8 cellular contexts compared by ENCODE assay signal in genomic region chr12:6646276-6647082, GRCh38. TPM values are rescaled to one million over a fixed set of nuclear protein-coding genes. Genes with fewer than 3 reads are reported as not detected.
DNase-seq lines count a peak whose midpoint lies in the region; ATAC-seq and TF ChIP-seq lines count a peak whose summit lies in the region.

No MANE protein-coding gene starts in this region.

- H3K4me1 ChIP-seq in SK-N-SH (ENCODE audit: control insufficient read depth in 1 of 2, insufficient read depth in 2 of 2, low read depth in 1 of 2, low read length in 1 of 2) (no peaks in the 10 kb centered on the region), breast epithelium (no peaks in the 10 kb centered on the region), stomach smooth muscle (ENCODE audit: control insufficient read depth, insufficient read depth, low read length) (peaks cover 7% of the 10 kb centered on the region)

- no peak overlapping the region for H3K27ac ChIP-seq in SK-N-SH (ENCODE audit: low read depth in 2 of 2, low read length in 1 of 2)
- peak overlapping the region in 1 of 2 donors; percentile 57 for H3K27ac ChIP-seq in breast epithelium
- no peak overlapping the region for H3K27ac ChIP-seq in stomach smooth muscle (ENCODE audit: low read length)

- TF ChIP-seq CTCF in SK-N-SH (IDR thresholded peaks at IDR 0.05) (no peak), breast epithelium (IDR thresholded peaks at IDR 0.05) (no peak)

- peaks cover 0 to 13% of the 10 kb centered on the region in 2 experiments for H3K36me3 ChIP-seq in SK-N-SH (replicated peaks in 1 of 2; ENCODE audit: control insufficient read depth in 1 of 2, insufficient read depth in 2 of 2, low read length in 1 of 2)
- H3K36me3 ChIP-seq in breast epithelium = peaks cover 10% of the 10 kb centered on the region
- H3K36me3 ChIP-seq in stomach smooth muscle (ENCODE audit: control insufficient read depth in 2 of 2, insufficient read depth in 2 of 2, low read length in 2 of 2) = peaks cover 13% of the 10 kb centered on the region in 2 donors

- no peak overlapping the region for H3K4me3 ChIP-seq in SK-N-SH (ENCODE audit: low read depth in 2 of 2, low read length in 1 of 2)
- H3K4me3 ChIP-seq in breast epithelium = peak overlapping the region; percentile 43 to 55 (median 44)
- peak overlapping the region; percentile 73 to 77 for H3K4me3 ChIP-seq in stomach smooth muscle (ENCODE audit: low read length in 2 of 2)

- WGBS in SK-N-SH (ENCODE audit: low lambda C conversion rate) = 94% methylated on average over 27 of the region's 28 CpGs

- intact Hi-C loops in breast epithelium (cut with DNase I; ENCODE audit: low total_unique reads) = no loop called here

- POLR2A ChIA-PET in SK-N-SH (lab: Yijun Ruan, JAX) = no interaction called here

- no peak overlapping the region for H3K4me2 ChIP-seq in SK-N-SH

- H3F3A ChIP-seq in SK-N-SH (replicated peaks; ENCODE audit: insufficient read depth) = no peaks in the 10 kb centered on the region

- no peak for TF ChIP-seq POLR2A in breast epithelium (IDR thresholded peaks at IDR 0.05)

- no peaks in the 10 kb centered on the region for H3K9me2 ChIP-seq in SK-N-SH

- CTCF ChIA-PET in SK-N-SH (lab: Yijun Ruan, JAX) = interaction anchor here (0.9 to 2.0 kb wide), 4 partner anchors 9 to 46 kb away, joined by 3 to 4 read pairs (median 3); no protein-coding TSS in a partner anchor

- H3K9me3 ChIP-seq in SK-N-SH (no peaks in the 10 kb centered on the region), breast epithelium (no peaks in the 10 kb centered on the region), stomach smooth muscle (ENCODE audit: control insufficient read depth in 2 of 2, low read length in 2 of 2) (no peaks in the 10 kb centered on the region)

- no peak for TF ChIP-seq EP300 in SK-N-SH (IDR thresholded peaks at IDR 0.05; ENCODE audit: borderline replicate concordance in 1 of 2, low read depth in 1 of 2, low read length in 1 of 2)

- H3K79me2 ChIP-seq in SK-N-SH (ENCODE audit: insufficient read depth) = no peaks in the 10 kb centered on the region

- no peak overlapping the region for H2AFZ ChIP-seq in SK-N-SH (ENCODE audit: low read depth)

- H3K9ac ChIP-seq in SK-N-SH (no peak overlapping the region), stomach smooth muscle (ENCODE audit: low read length in 2 of 2) (peak overlapping the region; percentile 72 to 79)

- no peaks in the 10 kb centered on the region for H4K20me1 ChIP-seq in SK-N-SH (ENCODE audit: insufficient read depth)

- H3K27me3 ChIP-seq in SK-N-SH (ENCODE audit: insufficient read depth) (no peaks in the 10 kb centered on the region), breast epithelium (no peaks in the 10 kb centered on the region), stomach smooth muscle (ENCODE audit: control insufficient read depth in 1 of 2, insufficient read depth in 2 of 2, low read length in 2 of 2) (no peaks in the 10 kb centered on the region)

- no peak for TF ChIP-seq RAD21 in SK-N-SH (IDR thresholded peaks at IDR 0.05; ENCODE audit: low read length)

- no peak for ATAC-seq in SK-N-SH treated with all-trans-retinoic acid at 6 μM for 48 hours

- DNase-seq in SK-N-SH (peak; percentile 21), breast epithelium (ENCODE audit: low spot score in 2 of 2) (no peak), left kidney (ENCODE audit: low read depth, low spot score) (peak; percentile 39), NCI-H1417 (lab: John Stamatoyannopoulos, UW) (no peak), NCI-H82 treated with DMSO at 0.1 percent for 48 hours (lab: John Stamatoyannopoulos, UW; ENCODE audit: unreplicated experiment) (no peak), ecto neural progenitor cell (ENCODE audit: low spot score) (no peak)

TF ChIP-seq in SK-N-SH, 30 proteins besides CTCF, POLR2A, EP300 and RAD21:
- no peak for TF ChIP-seq TCF12 (IDR thresholded peaks at IDR 0.05)
TF ChIP-seq in SK-N-SH: peak in this region for 0.

TF ChIP-seq in SK-N-SH treated with all-trans-retinoic acid at 6 μM for 48 hours, 23 proteins besides CTCF, POLR2A, EP300 and RAD21 (continues in another document):
- TF ChIP-seq OSR1 (CRISPR knock-in tag; IDR thresholded peaks at IDR 0.05) (no peak), ZC3H10 (CRISPR knock-in tag; IDR thresholded peaks at IDR 0.05) (no peak), ESRRG (CRISPR knock-in tag; IDR thresholded peaks at IDR 0.05) (no peak), TSHZ2 (CRISPR knock-in tag; IDR thresholded peaks at IDR 0.05) (no peak), ZNF8 (CRISPR knock-in tag; IDR thresholded peaks at IDR 0.05) (no peak), SNAI2 (CRISPR knock-in tag; IDR thresholded peaks at IDR 0.05) (no peak), ARNTL (CRISPR knock-in tag; IDR thresholded peaks at IDR 0.05; ENCODE audit: borderline replicate concordance, low read depth) (no peak), BACH2 (CRISPR knock-in tag; IDR thresholded peaks at IDR 0.05; ENCODE audit: borderline replicate concordance) (no peak), ZFP3 (CRISPR knock-in tag; IDR thresholded peaks at IDR 0.05) (no peak)
- TF ChIP-seq, protein P1, sequence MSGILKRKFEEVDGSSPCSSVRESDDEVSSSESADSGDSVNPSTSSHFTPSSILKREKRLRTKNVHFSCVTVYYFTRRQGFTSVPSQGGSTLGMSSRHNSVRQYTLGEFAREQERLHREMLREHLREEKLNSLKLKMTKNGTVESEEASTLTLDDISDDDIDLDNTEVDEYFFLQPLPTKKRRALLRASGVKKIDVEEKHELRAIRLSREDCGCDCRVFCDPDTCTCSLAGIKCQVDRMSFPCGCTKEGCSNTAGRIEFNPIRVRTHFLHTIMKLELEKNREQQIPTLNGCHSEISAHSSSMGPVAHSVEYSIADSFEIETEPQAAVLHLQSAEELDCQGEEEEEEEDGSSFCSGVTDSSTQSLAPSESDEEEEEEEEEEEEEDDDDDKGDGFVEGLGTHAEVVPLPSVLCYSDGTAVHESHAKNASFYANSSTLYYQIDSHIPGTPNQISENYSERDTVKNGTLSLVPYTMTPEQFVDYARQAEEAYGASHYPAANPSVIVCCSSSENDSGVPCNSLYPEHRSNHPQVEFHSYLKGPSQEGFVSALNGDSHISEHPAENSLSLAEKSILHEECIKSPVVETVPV (CRISPR knock-in tag; IDR thresholded peaks at IDR 0.05) = no peak
- TF ChIP-seq, protein P2, sequence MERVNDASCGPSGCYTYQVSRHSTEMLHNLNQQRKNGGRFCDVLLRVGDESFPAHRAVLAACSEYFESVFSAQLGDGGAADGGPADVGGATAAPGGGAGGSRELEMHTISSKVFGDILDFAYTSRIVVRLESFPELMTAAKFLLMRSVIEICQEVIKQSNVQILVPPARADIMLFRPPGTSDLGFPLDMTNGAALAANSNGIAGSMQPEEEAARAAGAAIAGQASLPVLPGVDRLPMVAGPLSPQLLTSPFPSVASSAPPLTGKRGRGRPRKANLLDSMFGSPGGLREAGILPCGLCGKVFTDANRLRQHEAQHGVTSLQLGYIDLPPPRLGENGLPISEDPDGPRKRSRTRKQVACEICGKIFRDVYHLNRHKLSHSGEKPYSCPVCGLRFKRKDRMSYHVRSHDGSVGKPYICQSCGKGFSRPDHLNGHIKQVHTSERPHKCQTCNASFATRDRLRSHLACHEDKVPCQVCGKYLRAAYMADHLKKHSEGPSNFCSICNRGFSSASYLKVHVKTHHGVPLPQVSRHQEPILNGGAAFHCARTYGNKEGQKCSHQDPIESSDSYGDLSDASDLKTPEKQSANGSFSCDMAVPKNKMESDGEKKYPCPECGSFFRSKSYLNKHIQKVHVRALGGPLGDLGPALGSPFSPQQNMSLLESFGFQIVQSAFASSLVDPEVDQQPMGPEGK (CRISPR knock-in tag; IDR thresholded peaks at IDR 0.05; ENCODE audit: borderline replicate concordance) = no peak

RNA-seq across cellular contexts. Expression of gene ACRBP, which starts 0.8 kb away (rescaled TPM):
- polyA plus RNA-seq in SK-N-SH (2012; rRNA removed) = 0.71 and 0.88 TPM in 2 replicates
- polyA plus RNA-seq in SK-N-SH (2012; cell fraction: cytosol; rRNA removed) = 0.35 and 0.58 TPM in 2 replicates
- polyA plus RNA-seq in SK-N-SH (2012; cell fraction: nucleus; rRNA removed) = 5.4 and 6.0 TPM in 2 replicates
- total RNA-seq in breast epithelium = 1 to 10 TPM in 1 of 3 donors, under 1 TPM in 2; 0.59 to 2.4 (median 0.66) TPM

RNA-seq across cellular contexts. Expression of gene LPAR5, which starts 10.7 kb away (rescaled TPM):
- polyA plus RNA-seq in SK-N-SH (2012; rRNA removed) = 0.03 and 0.05 TPM in 2 replicates
- polyA plus RNA-seq in SK-N-SH (2012; cell fraction: cytosol; rRNA removed) = 0.03 and 0.05 TPM in 2 replicates
- polyA plus RNA-seq in SK-N-SH (2012; cell fraction: nucleus; rRNA removed) = 0.15 TPM in 2 replicates
- 1 to 10 TPM in 2 of 3 donors, under 1 TPM in 1; 0.98 to 1.8 (median 1.8) TPM for total RNA-seq in breast epithelium

RNA-seq across cellular contexts. Expression of gene ING4, which starts 16.4 kb away (rescaled TPM):
- polyA plus RNA-seq in SK-N-SH (2012; rRNA removed) = 96.5 and 163 TPM in 2 replicates
- polyA plus RNA-seq in SK-N-SH (2012; cell fraction: cytosol; rRNA removed) = 108 and 110 TPM in 2 replicates
- polyA plus RNA-seq in SK-N-SH (2012; cell fraction: nucleus; rRNA removed) = 252 and 353 TPM in 2 replicates
- 10 to 100 TPM; 51.1 to 74.2 (median 56.3) TPM for total RNA-seq in breast epithelium

RNA-seq across cellular contexts. Expression of gene CHD4, which starts 39.3 kb away (rescaled TPM):
- polyA plus RNA-seq in SK-N-SH (2012; rRNA removed) = 85.5 and 90.5 TPM in 2 replicates
- polyA plus RNA-seq in SK-N-SH (2012; cell fraction: cytosol; rRNA removed) = 63.2 and 74.4 TPM in 2 replicates
- polyA plus RNA-seq in SK-N-SH (2012; cell fraction: nucleus; rRNA removed) = 200 and 254 TPM in 2 replicates
- 100 to 1,000 TPM; 162 to 227 (median 203) TPM for total RNA-seq in breast epithelium

RNA-seq across cellular contexts. Expression of gene ZNF384, which starts 42.7 kb away (rescaled TPM):
- 64.9 and 80.4 TPM in 2 replicates for polyA plus RNA-seq in SK-N-SH (2012; rRNA removed)
- 32.4 and 44.0 TPM in 2 replicates for polyA plus RNA-seq in SK-N-SH (2012; cell fraction: cytosol; rRNA removed)
- polyA plus RNA-seq in SK-N-SH (2012; cell fraction: nucleus; rRNA removed) = 222 and 232 TPM in 2 replicates
- total RNA-seq in breast epithelium = 10 to 100 TPM; 34.4 to 57.0 (median 49.5) TPM

Comparison
In these comparisons a context has a peak if more than half of its experiments do, and no peak if none do; other contexts are left out.
1. DNase-seq: peak in SK-N-SH (single experiment) and left kidney (single experiment); none in breast epithelium (0 of 2), NCI-H1417 (0 of 3), NCI-H82 treated with DMSO at 0.1 percent for 48 hours (single experiment) and ecto neural progenitor cell (single experiment).
2. H3K4me3 ChIP-seq: peak in breast epithelium (3 of 3) and stomach smooth muscle (2 of 2); none in SK-N-SH (0 of 2).